1 cellular context compared by ENCODE assay signal in genomic region chr9:128067898-128068655, GRCh38.
TF ChIP-seq lines count a peak whose summit lies in the region.

Gene SLC25A25, plus strand, starts transcription at chr9:128068232. Its CDS starts 88 bp downstream, at chr9:128068320.

TF ChIP-seq in K562, 482 proteins besides CTCF, POLR2A, EP300 and RAD21 (continued from another document and continues in another):
- TF ChIP-seq ZNF766 (CRISPR knock-in tag; conservative IDR thresholded peaks at IDR 0.05) (no peak), ZNF12 (CRISPR knock-in tag; IDR thresholded peaks at IDR 0.05) (no peak), RHOXF2B (CRISPR knock-in tag; conservative IDR thresholded peaks at IDR 0.05) (no peak), SP2 (IDR thresholded peaks at IDR 0.05; ENCODE audit: extremely low read depth, low read depth, low read length, poor library complexity, severe bottlenecking) (peak; percentile 54), ZNF324 (CRISPR knock-in tag; IDR thresholded peaks at IDR 0.05) (no peak), ZBED1 (IDR thresholded peaks at IDR 0.05) (0 out of 2 replicates have a peak, but pooled peaks have one; percentile 37), TRIM25 (IDR thresholded peaks at IDR 0.05; ENCODE audit: borderline replicate concordance) (no peak), SAFB (IDR thresholded peaks at IDR 0.05; ENCODE audit: borderline replicate concordance, low read depth, low read length) (no peak), TAF15 (IDR thresholded peaks at IDR 0.05; ENCODE audit: low read depth, low read length) (no peak), NFE2L1 (tag; IDR thresholded peaks at IDR 0.05; ENCODE audit: borderline replicate concordance, low read depth) (no peak), SMAD3 (CRISPR knock-in tag; conservative IDR thresholded peaks at IDR 0.05) (no peak), BHLHE40 (IDR thresholded peaks at IDR 0.05; ENCODE audit: low read length) (no peak), YY1 (IDR thresholded peaks at IDR 0.05; ENCODE audit: borderline replicate concordance in 1 of 3, control insufficient read depth in 1 of 3, extremely low read depth in 1 of 3, insufficient read depth in 3 of 3, insufficient read length in 1 of 3, insufficient replicate concordance in 2 of 3, low read depth in 1 of 3, low read length in 2 of 3) (peak in 2 of 3 experiments; percentile 32 to 42), THRAP3 (IDR thresholded peaks at IDR 0.05; ENCODE audit: borderline replicate concordance) (no peak), PHB2 (IDR thresholded peaks at IDR 0.05; ENCODE audit: low read depth) (no peak), CREBBP (IDR thresholded peaks at IDR 0.05; ENCODE audit: low read depth, low read length) (no peak), ZFP30 (CRISPR knock-in tag; IDR thresholded peaks at IDR 0.05; ENCODE audit: borderline replicate concordance) (no peak), EWSR1 (IDR thresholded peaks at IDR 0.05; ENCODE audit: borderline replicate concordance, low read depth, partially characterized antibody) (no peak), FOXK2 (conservative IDR thresholded peaks at IDR 0.05 in 1 of 2, IDR thresholded peaks at IDR 0.05 in 1 of 2; ENCODE audit: low read depth in 2 of 2) (no peak), ZFPM2 (CRISPR knock-in tag; IDR thresholded peaks at IDR 0.05) (no peak), ZNF184 (CRISPR knock-in tag; IDR thresholded peaks at IDR 0.05) (no peak), CBX3 (IDR thresholded peaks at IDR 0.05; ENCODE audit: borderline replicate concordance in 1 of 2, low read length in 2 of 2) (no peak), ZSCAN29 (IDR thresholded peaks at IDR 0.05) (no peak), L3MBTL2 (IDR thresholded peaks at IDR 0.05) (peak; percentile 21; the same call in 1 of the 2 replicates), MIER1 (IDR thresholded peaks at IDR 0.05; ENCODE audit: low read depth) (no peak), ELF4 (CRISPR knock-in tag; IDR thresholded peaks at IDR 0.05) (no peak), IFI16 (CRISPR knock-in tag; IDR thresholded peaks at IDR 0.05) (no peak), SLC30A9 (CRISPR knock-in tag; IDR thresholded peaks at IDR 0.05) (no peak), ZNF76 (CRISPR knock-in tag; IDR thresholded peaks at IDR 0.05; ENCODE audit: borderline replicate concordance) (no peak), HMGN3 (IDR thresholded peaks at IDR 0.05; ENCODE audit: borderline replicate concordance, extremely low read depth, insufficient read length, low read depth, low read length) (peak; percentile 70), HNRNPH1 (optimal IDR thresholded peaks at IDR 0.05; ENCODE audit: low read depth, low read length) (no peak), NCOA6 (IDR thresholded peaks at IDR 0.05) (no peak), ZNF407 (IDR thresholded peaks at IDR 0.05; ENCODE audit: low read depth) (no peak), WHSC1 (IDR thresholded peaks at IDR 0.05; ENCODE audit: low read length) (no peak), GATA2 (CRISPR knock-in tag; IDR thresholded peaks at IDR 0.05) (no peak), RBM22 (IDR thresholded peaks at IDR 0.05; ENCODE audit: low read depth, low read length, poor library complexity, severe bottlenecking) (no peak), RBM15 (IDR thresholded peaks at IDR 0.05; ENCODE audit: insufficient read depth, low read length) (no peak), ERF (CRISPR knock-in tag; IDR thresholded peaks at IDR 0.05) (no peak), TFAM (CRISPR knock-in tag; conservative IDR thresholded peaks at IDR 0.05) (no peak), HDAC3 (IDR thresholded peaks at IDR 0.05; ENCODE audit: borderline replicate concordance, partially characterized antibody) (no peak), ZNF140 (CRISPR knock-in tag; IDR thresholded peaks at IDR 0.05) (no peak), POLR2G (IDR thresholded peaks at IDR 0.05; ENCODE audit: low read depth, low read length) (peak; percentile 93), KHSRP (IDR thresholded peaks at IDR 0.05) (no peak), ZBTB1 (CRISPR knock-in tag; IDR thresholded peaks at IDR 0.05; ENCODE audit: borderline replicate concordance, low read depth) (no peak; the same call in 1 of the 2 replicates), ATF4 (CRISPR knock-in tag; IDR thresholded peaks at IDR 0.05) (no peak), BRCA1 (IDR thresholded peaks at IDR 0.05) (no peak), BRCA1 (CRISPR knock-in tag; IDR thresholded peaks at IDR 0.05) (no peak), SAP30 (IDR thresholded peaks at IDR 0.05; ENCODE audit: borderline replicate concordance, insufficient read depth, low read depth, low read length, poor library complexity, severe bottlenecking) (peak; percentile 69), CTCFL (IDR thresholded peaks at IDR 0.05; ENCODE audit: borderline replicate concordance, insufficient read depth, low read depth, low read length, poor library complexity, severe bottlenecking) (peak; percentile 9), LARP7 (IDR thresholded peaks at IDR 0.05) (no peak), ZNF444 (CRISPR knock-in tag; IDR thresholded peaks at IDR 0.05) (no peak), ETS2 (tag; IDR thresholded peaks at IDR 0.05; ENCODE audit: borderline replicate concordance, poor library complexity, severe bottlenecking) (no peak)
- TF ChIP-seq, protein P1, sequence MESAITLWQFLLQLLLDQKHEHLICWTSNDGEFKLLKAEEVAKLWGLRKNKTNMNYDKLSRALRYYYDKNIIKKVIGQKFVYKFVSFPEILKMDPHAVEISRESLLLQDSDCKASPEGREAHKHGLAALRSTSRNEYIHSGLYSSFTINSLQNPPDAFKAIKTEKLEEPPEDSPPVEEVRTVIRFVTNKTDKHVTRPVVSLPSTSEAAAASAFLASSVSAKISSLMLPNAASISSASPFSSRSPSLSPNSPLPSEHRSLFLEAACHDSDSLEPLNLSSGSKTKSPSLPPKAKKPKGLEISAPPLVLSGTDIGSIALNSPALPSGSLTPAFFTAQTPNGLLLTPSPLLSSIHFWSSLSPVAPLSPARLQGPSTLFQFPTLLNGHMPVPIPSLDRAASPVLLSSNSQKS (CRISPR knock-in tag; IDR thresholded peaks at IDR 0.05): no peak
- TF ChIP-seq, protein P2, sequence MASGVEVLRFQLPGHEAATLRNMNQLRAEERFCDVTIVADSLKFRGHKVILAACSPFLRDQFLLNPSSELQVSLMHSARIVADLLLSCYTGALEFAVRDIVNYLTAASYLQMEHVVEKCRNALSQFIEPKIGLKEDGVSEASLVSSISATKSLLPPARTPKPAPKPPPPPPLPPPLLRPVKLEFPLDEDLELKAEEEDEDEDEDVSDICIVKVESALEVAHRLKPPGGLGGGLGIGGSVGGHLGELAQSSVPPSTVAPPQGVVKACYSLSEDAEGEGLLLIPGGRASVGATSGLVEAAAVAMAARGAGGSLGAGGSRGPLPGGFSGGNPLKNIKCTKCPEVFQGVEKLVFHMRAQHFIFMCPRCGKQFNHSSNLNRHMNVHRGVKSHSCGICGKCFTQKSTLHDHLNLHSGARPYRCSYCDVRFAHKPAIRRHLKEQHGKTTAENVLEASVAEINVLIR (CRISPR knock-in tag; IDR thresholded peaks at IDR 0.05): no peak
- TF ChIP-seq, protein P3, sequence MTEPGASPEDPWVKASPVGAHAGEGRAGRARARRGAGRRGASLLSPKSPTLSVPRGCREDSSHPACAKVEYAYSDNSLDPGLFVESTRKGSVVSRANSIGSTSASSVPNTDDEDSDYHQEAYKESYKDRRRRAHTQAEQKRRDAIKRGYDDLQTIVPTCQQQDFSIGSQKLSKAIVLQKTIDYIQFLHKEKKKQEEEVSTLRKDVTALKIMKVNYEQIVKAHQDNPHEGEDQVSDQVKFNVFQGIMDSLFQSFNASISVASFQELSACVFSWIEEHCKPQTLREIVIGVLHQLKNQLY (CRISPR knock-in tag; conservative IDR thresholded peaks at IDR 0.05): no peak
- TF ChIP-seq, protein P4, sequence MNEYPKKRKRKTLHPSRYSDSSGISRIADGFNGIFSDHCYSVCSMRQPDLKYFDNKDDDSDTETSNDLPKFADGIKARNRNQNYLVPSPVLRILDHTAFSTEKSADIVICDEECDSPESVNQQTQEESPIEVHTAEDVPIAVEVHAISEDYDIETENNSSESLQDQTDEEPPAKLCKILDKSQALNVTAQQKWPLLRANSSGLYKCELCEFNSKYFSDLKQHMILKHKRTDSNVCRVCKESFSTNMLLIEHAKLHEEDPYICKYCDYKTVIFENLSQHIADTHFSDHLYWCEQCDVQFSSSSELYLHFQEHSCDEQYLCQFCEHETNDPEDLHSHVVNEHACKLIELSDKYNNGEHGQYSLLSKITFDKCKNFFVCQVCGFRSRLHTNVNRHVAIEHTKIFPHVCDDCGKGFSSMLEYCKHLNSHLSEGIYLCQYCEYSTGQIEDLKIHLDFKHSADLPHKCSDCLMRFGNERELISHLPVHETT (CRISPR knock-in tag; conservative IDR thresholded peaks at IDR 0.05 in 1 of 2, IDR thresholded peaks at IDR 0.05 in 1 of 2): peak in 1 of 2 experiments; percentile 55; a peak in 1 of 4 replicates
